Comparison of ENCODE assay signal across 1 cellular context in genomic region chr15:93058128-93058527, GRCh38.
TF ChIP-seq lines count a peak whose summit lies in the region.

No MANE protein-coding gene starts in this region.

TF ChIP-seq in H1, 55 proteins besides CTCF, POLR2A, EP300 and RAD21 (continued from another document):
- TF ChIP-seq EZH2 (IDR thresholded peaks at IDR 0.05; ENCODE audit: low read depth, low read length, severe bottlenecking) (no peak), CHD2 (IDR thresholded peaks at IDR 0.05; ENCODE audit: low read length) (no peak), SAP30 (IDR thresholded peaks at IDR 0.05; ENCODE audit: insufficient read depth, insufficient replicate concordance, low read length) (no peak), RNF2 (IDR thresholded peaks at IDR 0.05; ENCODE audit: borderline replicate concordance, low read depth, low read length, missing control alignments, poor library complexity, severe bottlenecking) (no peak)
- TF ChIP-seq, protein P1, sequence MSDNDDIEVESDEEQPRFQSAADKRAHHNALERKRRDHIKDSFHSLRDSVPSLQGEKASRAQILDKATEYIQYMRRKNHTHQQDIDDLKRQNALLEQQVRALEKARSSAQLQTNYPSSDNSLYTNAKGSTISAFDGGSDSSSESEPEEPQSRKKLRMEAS (IDR thresholded peaks at IDR 0.05) = no peak
